ENCODE assay signal across 8 cellular contexts in the genomic region with DNA sequence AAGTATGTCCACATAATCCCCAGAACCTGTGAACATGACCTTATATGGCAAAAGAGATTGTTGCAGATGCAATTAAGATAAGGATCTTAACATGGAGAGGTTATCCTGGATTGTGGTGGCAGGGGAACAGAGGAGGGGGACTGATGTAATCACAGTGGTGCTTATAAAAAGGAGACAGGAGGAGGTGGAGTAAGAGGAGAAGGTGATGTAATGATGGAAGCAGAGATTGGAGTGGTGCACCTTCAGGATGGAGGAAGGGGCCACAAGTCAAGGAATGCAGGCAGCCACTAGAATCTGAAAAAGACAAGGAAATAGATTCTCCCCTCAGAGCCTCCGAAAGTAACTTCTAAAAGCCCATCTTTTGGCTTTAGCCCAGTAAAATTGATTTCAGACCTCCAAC.
"Had no signal": no experiment of that assay in that cellular context is flagged by ENCODE, and none has a peak within 500 bp of the region (broad histone marks: within the 10 kb centered on the region; RNA-seq: fewer than 3 reads in every experiment).

No MANE protein-coding gene starts in this region.

- FAIRE-seq: G401.6, GM12878, GM12891, GM12892, GM18507, GM19239 had no signal

- H3K4me3 ChIP-seq: GM12878 had no signal

- ATAC-seq: GM12878 had no signal

- DNase-seq: GDM1, GF-D8 had no signal
